11 cellular contexts compared by ENCODE assay signal in the genomic region with DNA sequence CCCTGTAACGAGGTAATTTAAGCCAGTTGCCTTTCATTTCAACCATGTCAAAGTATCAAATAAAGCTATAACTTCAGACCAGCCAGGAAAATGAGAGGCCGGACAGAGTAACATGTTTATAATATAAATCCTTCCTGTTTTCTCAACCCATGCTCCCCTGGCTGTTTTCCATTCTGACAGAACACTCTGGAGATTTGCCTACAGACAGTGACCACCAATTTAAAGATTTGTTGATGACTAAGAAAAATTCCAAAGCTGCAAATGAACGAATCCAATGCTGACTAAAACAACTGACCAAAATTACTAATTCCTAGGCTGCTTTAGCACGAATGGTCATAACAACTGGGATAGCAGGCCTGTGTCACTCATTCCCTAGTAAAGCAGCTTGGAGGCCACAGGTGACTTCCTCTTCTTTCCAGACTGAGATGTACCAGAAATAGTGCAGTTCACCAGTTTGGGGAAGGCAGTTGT.
DNase-seq lines count a peak whose midpoint lies in the region; TF ChIP-seq lines count a peak whose summit lies in the region.
"Had no signal": no experiment of that assay in that cellular context is flagged by ENCODE, and none has a peak within 500 bp of the region (broad histone marks: within the 10 kb centered on the region; RNA-seq: fewer than 3 reads in every experiment).

No MANE protein-coding gene starts in this region.

- DNase-seq in AG04449 (ENCODE audit: low read depth, low spot score) (peak; percentile 91), NB4 (ENCODE audit: low read depth) (peak; percentile 8), dedifferentiated amniotic fluid mesenchymal stem cell (ENCODE audit: extremely low spot score) (peak; percentile 96), SKM-1 (lab: John Stamatoyannopoulos, UW; ENCODE audit: unreplicated experiment) (no peak), ecto neural progenitor cell (ENCODE audit: low spot score) (no peak)
- no peak for DNase-seq in activated T-cell treated with anti-CD3 and anti-CD28 coated beads, Interleukin-2, amount 50 U/mL, for 24 hours
- DNase-seq in T-helper 2 cell treated with Interferon-gamma antibody and Interleukin-4, amounts not matched to agents 5 μg/mL and 100 μg/mL, for 36 hours (ENCODE audit: low spot score), result no peak
- DNase-seq: activated CD4-positive, alpha-beta T cell treated with anti-CD3 and anti-CD28 coated beads for 36 hours had no signal

- peaks cover 47% of the 10 kb centered on the region for H3K4me1 ChIP-seq in muscle layer of colon (ENCODE audit: insufficient read depth, low read length)

- no peaks in the 10 kb centered on the region for H3K9me3 ChIP-seq in muscle layer of colon (ENCODE audit: low read length)

- peaks cover 48% of the 10 kb centered on the region for H3K4me1 Mint-ChIP-seq in activated T-cell treated with anti-CD3 and anti-CD28 coated beads, Interleukin-2, amount 50 U/mL, for 24 hours (ENCODE audit: low read depth)
- peaks cover 27% of the 10 kb centered on the region for H3K4me1 Mint-ChIP-seq in T-helper 2 cell treated with Interferon-gamma antibody and Interleukin-4, amounts not matched to agents 5 μg/mL and 100 μg/mL, for 36 hours (ENCODE audit: low read depth)

- H3K27ac ChIP-seq in muscle layer of colon (ENCODE audit: low read depth, low read length), result peak overlapping the region; percentile 63
- H3K27ac ChIP-seq: HL-60 had no signal

- H3K4me3 Mint-ChIP-seq in activated T-cell treated with anti-CD3 and anti-CD28 coated beads, Interleukin-2, amount 50 U/mL, for 24 hours, result no peak overlapping the region
- no peak overlapping the region for H3K4me3 Mint-ChIP-seq in T-helper 2 cell treated with Interferon-gamma antibody and Interleukin-4, amounts not matched to agents 5 μg/mL and 100 μg/mL, for 36 hours
- H3K4me3 Mint-ChIP-seq: activated CD4-positive, alpha-beta T cell treated with anti-CD3 and anti-CD28 coated beads for 36 hours; natural killer cell treated with Interleukin-12 subunit alpha and Interleukin-12 subunit beta and Interleukin-15 and Interleukin-18, amount 100 ng/mL, for 72 hours had no signal

- H3K9me3 Mint-ChIP-seq in activated T-cell treated with anti-CD3 and anti-CD28 coated beads, Interleukin-2, amount 50 U/mL, for 24 hours, result peaks cover 5% of the 10 kb centered on the region
- H3K9me3 Mint-ChIP-seq in T-helper 2 cell treated with Interferon-gamma antibody and Interleukin-4, amounts not matched to agents 5 μg/mL and 100 μg/mL, for 36 hours, result no peaks in the 10 kb centered on the region

- H3K4me3 ChIP-seq in AG04449 (ENCODE audit: low read depth, low read length) (no peak overlapping the region), NB4 (ENCODE audit: low read depth, low read length) (no peak overlapping the region), muscle layer of colon (ENCODE audit: low read depth in 1 of 2, low read length in 2 of 2) (peak overlapping the region in 1 of 2 donors; percentile 24)

- TF ChIP-seq CTCF in AG04449 (IDR thresholded peaks at IDR 0.05; ENCODE audit: insufficient read depth, low read length, missing control alignments) (no peak), NB4 (IDR thresholded peaks at IDR 0.05; ENCODE audit: low read depth, low read length) (no peak)

- no peaks in the 10 kb centered on the region for H3K27me3 Mint-ChIP-seq in activated T-cell treated with anti-CD3 and anti-CD28 coated beads, Interleukin-2, amount 50 U/mL, for 24 hours
- peaks cover 61% of the 10 kb centered on the region for H3K27me3 Mint-ChIP-seq in T-helper 2 cell treated with Interferon-gamma antibody and Interleukin-4, amounts not matched to agents 5 μg/mL and 100 μg/mL, for 36 hours (ENCODE audit: low read depth)
- H3K27me3 Mint-ChIP-seq: activated CD4-positive, alpha-beta T cell treated with anti-CD3 and anti-CD28 coated beads for 36 hours; natural killer cell treated with Interleukin-12 subunit alpha and Interleukin-12 subunit beta and Interleukin-15 and Interleukin-18, amount 100 ng/mL, for 72 hours had no signal

- H3K36me3 ChIP-seq in muscle layer of colon (ENCODE audit: insufficient read depth, low read length), result no peaks in the 10 kb centered on the region

- H3K9ac ChIP-seq in muscle layer of colon (ENCODE audit: low read length), result peak overlapping the region; percentile 66

- H3K36me3 Mint-ChIP-seq in activated T-cell treated with anti-CD3 and anti-CD28 coated beads, Interleukin-2, amount 50 U/mL, for 24 hours (ENCODE audit: low read depth), result no peaks in the 10 kb centered on the region
- H3K36me3 Mint-ChIP-seq in T-helper 2 cell treated with Interferon-gamma antibody and Interleukin-4, amounts not matched to agents 5 μg/mL and 100 μg/mL, for 36 hours (ENCODE audit: low read depth), result no peaks in the 10 kb centered on the region
- H3K36me3 Mint-ChIP-seq: natural killer cell treated with Interleukin-12 subunit alpha and Interleukin-12 subunit beta and Interleukin-15 and Interleukin-18, amount 100 ng/mL, for 72 hours had no signal

- H3K27ac Mint-ChIP-seq in activated T-cell treated with anti-CD3 and anti-CD28 coated beads, Interleukin-2, amount 50 U/mL, for 24 hours, result no peak overlapping the region
- H3K27ac Mint-ChIP-seq in T-helper 2 cell treated with Interferon-gamma antibody and Interleukin-4, amounts not matched to agents 5 μg/mL and 100 μg/mL, for 36 hours, result no peak overlapping the region
- H3K27ac Mint-ChIP-seq: activated CD4-positive, alpha-beta T cell treated with anti-CD3 and anti-CD28 coated beads for 36 hours; natural killer cell treated with Interleukin-12 subunit alpha and Interleukin-12 subunit beta and Interleukin-15 and Interleukin-18, amount 100 ng/mL, for 72 hours had no signal

- TF ChIP-seq POLR2A in NB4 (IDR thresholded peaks at IDR 0.05; ENCODE audit: extremely low read depth, insufficient read length), result no peak

- H3K27me3 ChIP-seq in muscle layer of colon (ENCODE audit: control insufficient read depth in 1 of 2, insufficient read depth in 2 of 2, low read length in 2 of 2), result no peaks in the 10 kb centered on the region

- POLR2A ChIA-PET in AG04449 (lab: Yijun Ruan, JAX), result interaction anchor here (0.6 to 1.7 kb wide), 7 partner anchors 14 to 66 kb away, joined by 3 to 7 read pairs (median 4); no protein-coding TSS in a partner anchor

- CTCF ChIA-PET in AG04449 (lab: Yijun Ruan, JAX), result interaction anchor here (1.0 kb wide), 2 partner anchors 260 to 263 kb away, joined by 3 read pairs; no protein-coding TSS in a partner anchor

Comparison
In these comparisons a context has a peak if more than half of its experiments do, and no peak if none do; other contexts are left out.
1. DNase-seq: peak in AG04449 (single experiment), NB4 (single experiment) and dedifferentiated amniotic fluid mesenchymal stem cell (single experiment); none in activated T-cell treated with anti-CD3 and anti-CD28 coated beads, Interleukin-2, amount 50 U/mL, for 24 hours (single experiment), SKM-1 (single experiment), T-helper 2 cell treated with Interferon-gamma antibody and Interleukin-4, amounts not matched to agents 5 μg/mL and 100 μg/mL, for 36 hours (single experiment) and ecto neural progenitor cell (single experiment).